Comparison of ENCODE assay signal across 1 cellular context in the genomic region with DNA sequence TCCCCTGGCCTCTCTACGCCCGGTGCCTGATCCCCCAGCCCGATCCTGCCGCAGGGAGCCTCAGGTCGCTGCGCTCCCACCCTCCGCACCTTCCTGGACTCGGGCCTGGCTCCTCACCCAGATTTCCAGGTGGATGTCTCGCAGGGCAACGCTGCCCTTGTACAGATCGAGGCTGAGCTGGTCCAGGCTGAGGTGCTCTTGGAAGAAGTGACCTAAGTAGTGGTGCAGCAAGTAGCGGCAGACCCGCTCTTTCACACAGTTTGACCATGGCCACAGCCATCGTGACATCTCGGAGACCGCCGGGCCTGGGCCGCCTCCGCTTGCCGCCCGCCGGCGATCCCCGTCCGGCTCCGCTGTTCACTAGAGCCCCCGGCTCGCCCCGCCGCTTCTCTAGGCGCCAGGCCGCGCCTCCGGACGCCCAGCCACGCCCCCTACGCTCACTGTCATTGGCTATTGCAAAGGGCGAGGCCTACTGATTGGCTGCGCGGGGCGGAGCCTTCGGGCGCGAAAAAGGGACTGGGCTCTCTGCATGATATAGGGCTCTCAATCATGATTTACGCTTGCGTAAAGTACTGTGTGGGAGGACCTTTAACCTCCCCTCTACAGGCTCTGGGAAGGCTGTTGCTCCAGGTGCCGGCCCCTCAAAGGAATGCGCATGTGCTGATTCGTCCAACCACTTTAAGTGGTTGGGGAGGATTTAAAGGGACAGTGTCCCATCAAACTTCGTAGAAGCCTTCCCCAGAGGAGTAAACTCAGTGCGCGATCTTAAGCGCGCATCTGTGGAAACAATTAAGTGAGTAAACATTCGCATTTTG.
TF ChIP-seq lines count a peak whose summit lies in the region.

ATG2A (minus strand) TSS at position 362 of the 815 bp plus-strand sequence; CDS start at position 288, 74 bp downstream.

TF ChIP-seq in GM12878, 131 proteins besides CTCF, POLR2A, EP300 and RAD21 (continued from another document and continues in another):
- TF ChIP-seq, protein P1, sequence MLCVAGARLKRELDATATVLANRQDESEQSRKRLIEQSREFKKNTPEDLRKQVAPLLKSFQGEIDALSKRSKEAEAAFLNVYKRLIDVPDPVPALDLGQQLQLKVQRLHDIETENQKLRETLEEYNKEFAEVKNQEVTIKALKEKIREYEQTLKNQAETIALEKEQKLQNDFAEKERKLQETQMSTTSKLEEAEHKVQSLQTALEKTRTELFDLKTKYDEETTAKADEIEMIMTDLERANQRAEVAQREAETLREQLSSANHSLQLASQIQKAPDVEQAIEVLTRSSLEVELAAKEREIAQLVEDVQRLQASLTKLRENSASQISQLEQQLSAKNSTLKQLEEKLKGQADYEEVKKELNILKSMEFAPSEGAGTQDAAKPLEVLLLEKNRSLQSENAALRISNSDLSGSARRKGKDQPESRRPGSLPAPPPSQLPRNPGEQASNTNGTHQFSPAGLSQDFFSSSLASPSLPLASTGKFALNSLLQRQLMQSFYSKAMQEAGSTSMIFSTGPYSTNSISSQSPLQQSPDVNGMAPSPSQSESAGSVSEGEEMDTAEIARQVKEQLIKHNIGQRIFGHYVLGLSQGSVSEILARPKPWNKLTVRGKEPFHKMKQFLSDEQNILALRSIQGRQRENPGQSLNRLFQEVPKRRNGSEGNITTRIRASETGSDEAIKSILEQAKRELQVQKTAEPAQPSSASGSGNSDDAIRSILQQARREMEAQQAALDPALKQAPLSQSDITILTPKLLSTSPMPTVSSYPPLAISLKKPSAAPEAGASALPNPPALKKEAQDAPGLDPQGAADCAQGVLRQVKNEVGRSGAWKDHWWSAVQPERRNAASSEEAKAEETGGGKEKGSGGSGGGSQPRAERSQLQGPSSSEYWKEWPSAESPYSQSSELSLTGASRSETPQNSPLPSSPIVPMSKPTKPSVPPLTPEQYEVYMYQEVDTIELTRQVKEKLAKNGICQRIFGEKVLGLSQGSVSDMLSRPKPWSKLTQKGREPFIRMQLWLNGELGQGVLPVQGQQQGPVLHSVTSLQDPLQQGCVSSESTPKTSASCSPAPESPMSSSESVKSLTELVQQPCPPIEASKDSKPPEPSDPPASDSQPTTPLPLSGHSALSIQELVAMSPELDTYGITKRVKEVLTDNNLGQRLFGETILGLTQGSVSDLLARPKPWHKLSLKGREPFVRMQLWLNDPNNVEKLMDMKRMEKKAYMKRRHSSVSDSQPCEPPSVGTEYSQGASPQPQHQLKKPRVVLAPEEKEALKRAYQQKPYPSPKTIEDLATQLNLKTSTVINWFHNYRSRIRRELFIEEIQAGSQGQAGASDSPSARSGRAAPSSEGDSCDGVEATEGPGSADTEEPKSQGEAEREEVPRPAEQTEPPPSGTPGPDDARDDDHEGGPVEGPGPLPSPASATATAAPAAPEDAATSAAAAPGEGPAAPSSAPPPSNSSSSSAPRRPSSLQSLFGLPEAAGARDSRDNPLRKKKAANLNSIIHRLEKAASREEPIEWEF (IDR thresholded peaks at IDR 0.05; ENCODE audit: insufficient replicate concordance, low read depth, low read length) = no peak
- TF ChIP-seq NBN (IDR thresholded peaks at IDR 0.05) = no peak
- TF ChIP-seq MYC (IDR thresholded peaks at IDR 0.05; ENCODE audit: insufficient read depth, insufficient read length, insufficient replicate concordance, low read length, severe bottlenecking) = no peak
- peak; percentile 55; the same call in 1 of the 2 replicates for TF ChIP-seq CHD2 (IDR thresholded peaks at IDR 0.05; ENCODE audit: borderline replicate concordance, low read depth, low read length)
- no peak for TF ChIP-seq KAT2A (conservative IDR thresholded peaks at IDR 0.05; ENCODE audit: control insufficient read depth, low read depth, low read length)
- TF ChIP-seq NR2C1 (IDR thresholded peaks at IDR 0.05) = peak; percentile 81
- TF ChIP-seq ZBTB40 (IDR thresholded peaks at IDR 0.05; ENCODE audit: borderline replicate concordance) = no peak
- TF ChIP-seq, protein P2, sequence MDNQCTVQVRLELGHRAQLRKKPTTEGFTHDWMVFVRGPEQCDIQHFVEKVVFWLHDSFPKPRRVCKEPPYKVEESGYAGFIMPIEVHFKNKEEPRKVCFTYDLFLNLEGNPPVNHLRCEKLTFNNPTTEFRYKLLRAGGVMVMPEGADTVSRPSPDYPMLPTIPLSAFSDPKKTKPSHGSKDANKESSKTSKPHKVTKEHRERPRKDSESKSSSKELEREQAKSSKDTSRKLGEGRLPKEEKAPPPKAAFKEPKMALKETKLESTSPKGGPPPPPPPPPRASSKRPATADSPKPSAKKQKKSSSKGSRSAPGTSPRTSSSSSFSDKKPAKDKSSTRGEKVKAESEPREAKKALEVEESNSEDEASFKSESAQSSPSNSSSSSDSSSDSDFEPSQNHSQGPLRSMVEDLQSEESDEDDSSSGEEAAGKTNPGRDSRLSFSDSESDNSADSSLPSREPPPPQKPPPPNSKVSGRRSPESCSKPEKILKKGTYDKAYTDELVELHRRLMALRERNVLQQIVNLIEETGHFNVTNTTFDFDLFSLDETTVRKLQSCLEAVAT (IDR thresholded peaks at IDR 0.05) = no peak
- TF ChIP-seq CBX5 (IDR thresholded peaks at IDR 0.05; ENCODE audit: low read depth) = no peak
- TF ChIP-seq E4F1 (IDR thresholded peaks at IDR 0.05; ENCODE audit: borderline replicate concordance, partially characterized antibody) = no peak
- peak; percentile 70 for TF ChIP-seq RFX5 (IDR thresholded peaks at IDR 0.05; ENCODE audit: low read depth, low read length)
- no peak for TF ChIP-seq NFXL1 (IDR thresholded peaks at IDR 0.05; ENCODE audit: borderline replicate concordance)
- peak; percentile 88 for TF ChIP-seq SMARCA5 (IDR thresholded peaks at IDR 0.05)
- TF ChIP-seq EED (IDR thresholded peaks at IDR 0.05; ENCODE audit: low read depth) = no peak
- TF ChIP-seq, protein P3, sequence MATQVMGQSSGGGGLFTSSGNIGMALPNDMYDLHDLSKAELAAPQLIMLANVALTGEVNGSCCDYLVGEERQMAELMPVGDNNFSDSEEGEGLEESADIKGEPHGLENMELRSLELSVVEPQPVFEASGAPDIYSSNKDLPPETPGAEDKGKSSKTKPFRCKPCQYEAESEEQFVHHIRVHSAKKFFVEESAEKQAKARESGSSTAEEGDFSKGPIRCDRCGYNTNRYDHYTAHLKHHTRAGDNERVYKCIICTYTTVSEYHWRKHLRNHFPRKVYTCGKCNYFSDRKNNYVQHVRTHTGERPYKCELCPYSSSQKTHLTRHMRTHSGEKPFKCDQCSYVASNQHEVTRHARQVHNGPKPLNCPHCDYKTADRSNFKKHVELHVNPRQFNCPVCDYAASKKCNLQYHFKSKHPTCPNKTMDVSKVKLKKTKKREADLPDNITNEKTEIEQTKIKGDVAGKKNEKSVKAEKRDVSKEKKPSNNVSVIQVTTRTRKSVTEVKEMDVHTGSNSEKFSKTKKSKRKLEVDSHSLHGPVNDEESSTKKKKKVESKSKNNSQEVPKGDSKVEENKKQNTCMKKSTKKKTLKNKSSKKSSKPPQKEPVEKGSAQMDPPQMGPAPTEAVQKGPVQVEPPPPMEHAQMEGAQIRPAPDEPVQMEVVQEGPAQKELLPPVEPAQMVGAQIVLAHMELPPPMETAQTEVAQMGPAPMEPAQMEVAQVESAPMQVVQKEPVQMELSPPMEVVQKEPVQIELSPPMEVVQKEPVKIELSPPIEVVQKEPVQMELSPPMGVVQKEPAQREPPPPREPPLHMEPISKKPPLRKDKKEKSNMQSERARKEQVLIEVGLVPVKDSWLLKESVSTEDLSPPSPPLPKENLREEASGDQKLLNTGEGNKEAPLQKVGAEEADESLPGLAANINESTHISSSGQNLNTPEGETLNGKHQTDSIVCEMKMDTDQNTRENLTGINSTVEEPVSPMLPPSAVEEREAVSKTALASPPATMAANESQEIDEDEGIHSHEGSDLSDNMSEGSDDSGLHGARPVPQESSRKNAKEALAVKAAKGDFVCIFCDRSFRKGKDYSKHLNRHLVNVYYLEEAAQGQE (IDR thresholded peaks at IDR 0.05; ENCODE audit: low read depth, low read length) = 0 out of 2 replicates have a peak, but pooled peaks have one; percentile 17
- TF ChIP-seq EGR1 (IDR thresholded peaks at IDR 0.05; ENCODE audit: borderline replicate concordance in 1 of 2, low read depth in 2 of 2, low read length in 2 of 2) = peak in 1 of 2 experiments; percentile 11; a peak in 1 of 3 replicates
- TF ChIP-seq, protein P4, sequence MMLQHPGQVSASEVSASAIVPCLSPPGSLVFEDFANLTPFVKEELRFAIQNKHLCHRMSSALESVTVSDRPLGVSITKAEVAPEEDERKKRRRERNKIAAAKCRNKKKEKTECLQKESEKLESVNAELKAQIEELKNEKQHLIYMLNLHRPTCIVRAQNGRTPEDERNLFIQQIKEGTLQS (IDR thresholded peaks at IDR 0.05; ENCODE audit: borderline replicate concordance, extremely low read depth, low read depth, low read length) = no peak
- TF ChIP-seq FOS (IDR thresholded peaks at IDR 0.05; ENCODE audit: borderline replicate concordance, extremely low read depth, insufficient read length) = no peak
- no peak for TF ChIP-seq ZNF217 (IDR thresholded peaks at IDR 0.05)
- TF ChIP-seq ATF7 (IDR thresholded peaks at IDR 0.05; ENCODE audit: low read depth) = peak; percentile 35; the same call in 1 of the 2 replicates
- TF ChIP-seq TCF3 (IDR thresholded peaks at IDR 0.05; ENCODE audit: borderline replicate concordance, insufficient read depth, low read depth, low read length) = no peak
- peak; percentile 100 for TF ChIP-seq MXI1 (IDR thresholded peaks at IDR 0.05; ENCODE audit: low read depth, low read length)
- TF ChIP-seq SPI1 (IDR thresholded peaks at IDR 0.05; ENCODE audit: borderline replicate concordance, insufficient read depth, low read depth, low read length) = no peak
- TF ChIP-seq, protein P5, sequence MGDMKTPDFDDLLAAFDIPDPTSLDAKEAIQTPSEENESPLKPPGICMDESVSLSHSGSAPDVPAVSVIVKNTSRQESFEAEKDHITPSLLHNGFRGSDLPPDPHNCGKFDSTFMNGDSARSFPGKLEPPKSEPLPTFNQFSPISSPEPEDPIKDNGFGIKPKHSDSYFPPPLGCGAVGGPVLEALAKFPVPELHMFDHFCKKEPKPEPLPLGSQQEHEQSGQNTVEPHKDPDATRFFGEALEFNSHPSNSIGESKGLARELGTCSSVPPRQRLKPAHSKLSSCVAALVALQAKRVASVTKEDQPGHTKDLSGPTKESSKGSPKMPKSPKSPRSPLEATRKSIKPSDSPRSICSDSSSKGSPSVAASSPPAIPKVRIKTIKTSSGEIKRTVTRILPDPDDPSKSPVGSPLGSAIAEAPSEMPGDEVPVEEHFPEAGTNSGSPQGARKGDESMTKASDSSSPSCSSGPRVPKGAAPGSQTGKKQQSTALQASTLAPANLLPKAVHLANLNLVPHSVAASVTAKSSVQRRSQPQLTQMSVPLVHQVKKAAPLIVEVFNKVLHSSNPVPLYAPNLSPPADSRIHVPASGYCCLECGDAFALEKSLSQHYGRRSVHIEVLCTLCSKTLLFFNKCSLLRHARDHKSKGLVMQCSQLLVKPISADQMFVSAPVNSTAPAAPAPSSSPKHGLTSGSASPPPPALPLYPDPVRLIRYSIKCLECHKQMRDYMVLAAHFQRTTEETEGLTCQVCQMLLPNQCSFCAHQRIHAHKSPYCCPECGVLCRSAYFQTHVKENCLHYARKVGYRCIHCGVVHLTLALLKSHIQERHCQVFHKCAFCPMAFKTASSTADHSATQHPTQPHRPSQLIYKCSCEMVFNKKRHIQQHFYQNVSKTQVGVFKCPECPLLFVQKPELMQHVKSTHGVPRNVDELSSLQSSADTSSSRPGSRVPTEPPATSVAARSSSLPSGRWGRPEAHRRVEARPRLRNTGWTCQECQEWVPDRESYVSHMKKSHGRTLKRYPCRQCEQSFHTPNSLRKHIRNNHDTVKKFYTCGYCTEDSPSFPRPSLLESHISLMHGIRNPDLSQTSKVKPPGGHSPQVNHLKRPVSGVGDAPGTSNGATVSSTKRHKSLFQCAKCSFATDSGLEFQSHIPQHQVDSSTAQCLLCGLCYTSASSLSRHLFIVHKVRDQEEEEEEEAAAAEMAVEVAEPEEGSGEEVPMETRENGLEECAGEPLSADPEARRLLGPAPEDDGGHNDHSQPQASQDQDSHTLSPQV (IDR thresholded peaks at IDR 0.05) = no peak
- TF ChIP-seq JUNB (IDR thresholded peaks at IDR 0.05) = no peak
